ENCODE assay signal across 17 cellular contexts in the genomic region with DNA sequence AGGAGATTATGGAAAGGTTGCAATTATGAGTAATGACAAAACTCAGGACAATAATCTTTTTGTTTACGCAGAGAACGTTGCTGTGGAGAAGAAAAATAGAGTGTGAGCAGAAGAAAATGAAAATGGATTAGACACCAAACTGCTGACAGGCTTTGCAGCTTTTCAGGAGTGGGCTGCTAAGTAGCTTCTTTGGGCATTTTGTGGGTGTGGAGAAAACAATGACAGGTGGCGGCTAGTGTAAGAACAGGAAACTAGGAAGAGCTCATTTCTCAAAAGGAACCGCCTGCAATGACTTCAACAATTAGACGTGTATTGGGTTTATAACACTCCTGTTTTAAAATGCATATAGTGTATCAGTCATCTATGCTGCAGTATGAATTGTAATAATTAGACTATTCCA. TPM values are rescaled to one million over a fixed set of nuclear protein-coding genes. Genes with fewer than 3 reads are reported as not detected.
A peak's percentile ranks its signal among the peaks of the same experiment; 100 is the strongest.
DNase-seq lines count a peak whose midpoint lies in the region; ATAC-seq, FAIRE-seq and TF ChIP-seq lines count a peak whose summit lies in the region.
"Had no signal": no experiment of that assay in that cellular context is flagged by ENCODE, and none has a peak within 500 bp of the region (broad histone marks: within the 10 kb centered on the region; RNA-seq: fewer than 3 reads in every experiment).

No MANE protein-coding gene starts in this region.

- peak; percentile 61 for DNase-seq in D341Med (ENCODE audit: low spot score)
- peak; percentile 21 for DNase-seq in D721Med (ENCODE audit: insufficient read length, low spot score)
- peak; percentile 95 for DNase-seq in NCI-H82 (lab: John Stamatoyannopoulos, UW)
- DNase-seq in DMS79 treated with DMSO at 0.1 percent for 48 hours (lab: John Stamatoyannopoulos, UW): no peak
- no peak for DNase-seq in stimulated activated effector memory CD8-positive, alpha-beta T cell treated with anti-CD3 and anti-CD28 coated beads, Interleukin-12 subunit alpha, Interleukin-12 subunit beta, amount 100 ng/mL, for 72 hours (ENCODE audit: low spot score in 2 of 2)
- no peak for DNase-seq in NCI-H446 (lab: John Stamatoyannopoulos, UW)
- DNase-seq: ACHN; BE2C; C1 segment of cervical spinal cord; Caco-2; CD4-positive, CD25-positive, alpha-beta regulatory T cell; DND-41; EL had no signal

- peak; percentile 77 for ATAC-seq in esophagus mucosa
- ATAC-seq in stimulated activated effector memory CD8-positive, alpha-beta T cell treated with anti-CD3 and anti-CD28 coated beads, Interleukin-12 subunit alpha, Interleukin-12 subunit beta, amount 100 ng/mL, for 72 hours: no peak
- ATAC-seq: GM12878 had no signal

- peak; percentile 96 for FAIRE-seq in D721Med (lab: Jason Lieb, UNC)
- FAIRE-seq: A204.1, GM12878, H1 had no signal

- no peak overlapping the region for H3K27ac Mint-ChIP-seq in stimulated activated effector memory CD8-positive, alpha-beta T cell treated with anti-CD3 and anti-CD28 coated beads, Interleukin-12 subunit alpha, Interleukin-12 subunit beta, amount 100 ng/mL, for 72 hours
- H3K27ac Mint-ChIP-seq: CD4-positive, CD25-positive, alpha-beta regulatory T cell had no signal

- H3K4me3 Mint-ChIP-seq in stimulated activated effector memory CD8-positive, alpha-beta T cell treated with anti-CD3 and anti-CD28 coated beads, Interleukin-12 subunit alpha, Interleukin-12 subunit beta, amount 100 ng/mL, for 72 hours: no peak overlapping the region
- H3K4me3 Mint-ChIP-seq: CD4-positive, CD25-positive, alpha-beta regulatory T cell had no signal

- no peaks in the 10 kb centered on the region for H3K36me3 Mint-ChIP-seq in stimulated activated effector memory CD8-positive, alpha-beta T cell treated with anti-CD3 and anti-CD28 coated beads, Interleukin-12 subunit alpha, Interleukin-12 subunit beta, amount 100 ng/mL, for 72 hours
- H3K36me3 Mint-ChIP-seq: CD4-positive, CD25-positive, alpha-beta regulatory T cell had no signal

- no peaks in the 10 kb centered on the region for H3K9me3 Mint-ChIP-seq in stimulated activated effector memory CD8-positive, alpha-beta T cell treated with anti-CD3 and anti-CD28 coated beads, Interleukin-12 subunit alpha, Interleukin-12 subunit beta, amount 100 ng/mL, for 72 hours

- H3K4me1 Mint-ChIP-seq in stimulated activated effector memory CD8-positive, alpha-beta T cell treated with anti-CD3 and anti-CD28 coated beads, Interleukin-12 subunit alpha, Interleukin-12 subunit beta, amount 100 ng/mL, for 72 hours: no peaks in the 10 kb centered on the region
- H3K4me1 Mint-ChIP-seq: CD4-positive, CD25-positive, alpha-beta regulatory T cell had no signal

- TF ChIP-seq CTCF in D721Med (IDR thresholded peaks at IDR 0.05; ENCODE audit: insufficient read depth, missing control alignments): no peak

RNA-seq across cellular contexts. Expression of gene PALMD, which starts 18.3 kb away (rescaled TPM):
- total RNA-seq in esophagus mucosa: 17.7 TPM
- total RNA-seq: Caco-2; CD4-positive, CD25-positive, alpha-beta regulatory T cell; H1 had no signal

Comparison
In these comparisons a context has a peak if more than half of its experiments do, and no peak if none do; other contexts are left out.
1. DNase-seq: peak in D341Med (single experiment), D721Med (single experiment) and NCI-H82 (single experiment); none in DMS79 treated with DMSO at 0.1 percent for 48 hours (single experiment), stimulated activated effector memory CD8-positive, alpha-beta T cell treated with anti-CD3 and anti-CD28 coated beads, Interleukin-12 subunit alpha, Interleukin-12 subunit beta, amount 100 ng/mL, for 72 hours (0 of 2) and NCI-H446 (0 of 2).